In genomic region chr10:11879387-11880168, GRCh38 we compare ENCODE assay signal across 30 cellular contexts. TPM values are rescaled to one million over a fixed set of nuclear protein-coding genes. Genes with fewer than 3 reads are reported as not detected.
DNase-seq lines count a peak whose midpoint lies in the region; TF ChIP-seq lines count a peak whose summit lies in the region.
"Had no signal": no experiment of that assay in that cellular context is flagged by ENCODE, and none has a peak within 500 bp of the region (broad histone marks: within the 10 kb centered on the region; RNA-seq: fewer than 3 reads in every experiment).

No MANE protein-coding gene starts in this region.

- peak overlapping the region; percentile 21 for H2BK5ac ChIP-seq in trophoblast cell (ENCODE audit: low read depth, low read length, poor library complexity)

- no peak overlapping the region for H2AFZ ChIP-seq in trophoblast cell (ENCODE audit: insufficient read depth, low read length, poor library complexity)

- H3K18ac ChIP-seq in trophoblast cell (ENCODE audit: low read length) = peak overlapping the region; percentile 39

- H3K4me3 ChIP-seq in A673 (ENCODE audit: low read depth, low read length, poor library complexity, severe bottlenecking) = no peak overlapping the region
- no peak overlapping the region for H3K4me3 ChIP-seq in esophagus squamous epithelium
- H3K4me3 ChIP-seq in trophoblast cell (ENCODE audit: low read depth, low read length) = no peak overlapping the region
- H3K4me3 ChIP-seq in SJCRH30 = no peak overlapping the region
- H3K4me3 ChIP-seq: GM12878, skin epidermis, testis, vagina had no signal

- H3K27me3 ChIP-seq in A673 (replicated peaks; ENCODE audit: insufficient read depth, low read depth, low read length, poor library complexity) (no peaks in the 10 kb centered on the region), esophagus squamous epithelium (no peaks in the 10 kb centered on the region), trophoblast cell (ENCODE audit: insufficient read depth, low read length) (no peaks in the 10 kb centered on the region), SJCRH30 (no peaks in the 10 kb centered on the region)
- H3K27me3 ChIP-seq: testis, vagina had no signal

- intact Hi-C loops in A673 (cut with micrococcal nuclease; ENCODE audit: unreplicated experiment) = loop anchor here (10.0 kb wide), 1 partner anchor 85 kb away; no protein-coding TSS in a partner anchor
- intact Hi-C loops in esophagus squamous epithelium (cut with DNase I) = no loop called here

- no peak overlapping the region for H4K8ac ChIP-seq in trophoblast cell (ENCODE audit: low read depth, low read length)

- peak overlapping the region; percentile 80 for H2AK5ac ChIP-seq in trophoblast cell (ENCODE audit: low read length)

- TF ChIP-seq CTCF in A673 (conservative IDR thresholded peaks at IDR 0.05; ENCODE audit: low read depth, low read length) (no peak), RWPE1 (conservative IDR thresholded peaks at IDR 0.05; ENCODE audit: low read depth) (no peak), esophagus squamous epithelium (IDR thresholded peaks at IDR 0.05) (no peak)

- H3K4me2 ChIP-seq in trophoblast cell (ENCODE audit: low read length) = no peak overlapping the region

- no TSS peak for BruUV-seq in A673 (replicated peaks; lab: Mats Ljungman, UMichigan)

- H4K12ac ChIP-seq in trophoblast cell (ENCODE audit: low read depth, low read length) = no peak overlapping the region

- H3K14ac ChIP-seq in trophoblast cell (ENCODE audit: low read length) = peak overlapping the region; percentile 65

- no peak overlapping the region for H3K9ac ChIP-seq in trophoblast cell (ENCODE audit: low read length)

- H4K91ac ChIP-seq in trophoblast cell (ENCODE audit: low read depth, low read length) = peak overlapping the region; percentile 91

- peak overlapping the region; percentile 78 for H2BK12ac ChIP-seq in trophoblast cell (ENCODE audit: low read length)

- H3K4me1 ChIP-seq in A673 (ENCODE audit: insufficient read depth, low read length, poor library complexity, severe bottlenecking) (peaks cover 29% of the 10 kb centered on the region), esophagus squamous epithelium (peaks cover 22 to 72% (median 29%) of the 10 kb centered on the region in 3 donors), trophoblast cell (ENCODE audit: control insufficient read depth in 1 of 2, insufficient read depth in 2 of 2, low read length in 2 of 2) (peaks cover 38 to 52% of the 10 kb centered on the region in 2 experiments), SJCRH30 (peaks cover 18% of the 10 kb centered on the region)

- 68 to 81% methylated on average over 6 of the region's 16 CpGs for WGBS in esophagus squamous epithelium, 2 donors
- WGBS in trophoblast cell (ENCODE audit: extremely low coverage, insufficient coverage, insufficient read length) = no CpG with 5 or more reads among the region's 16 CpGs

- TF ChIP-seq POLR2A in esophagus squamous epithelium (IDR thresholded peaks at IDR 0.05) = no peak

- peaks cover 32% of the 10 kb centered on the region for H3K36me3 ChIP-seq in A673 (ENCODE audit: insufficient read depth, low read length, poor library complexity, severe bottlenecking)
- no peaks in the 10 kb centered on the region for H3K36me3 ChIP-seq in esophagus squamous epithelium
- no peaks in the 10 kb centered on the region for H3K36me3 ChIP-seq in trophoblast cell (ENCODE audit: control insufficient read depth in 1 of 2, insufficient read depth in 2 of 2, low read length in 2 of 2)
- H3K36me3 ChIP-seq in SJCRH30 = no peaks in the 10 kb centered on the region
- H3K36me3 ChIP-seq: vagina had no signal

- CTCF ChIA-PET in A673 (lab: Charles Lee) (interaction anchor here (1.0 kb wide), 1 partner anchor 107 kb away, joined by 3 read pairs; no protein-coding TSS in a partner anchor), RWPE1 (lab: Yijun Ruan, JAX) (no interaction called here)

- peaks cover 4% of the 10 kb centered on the region for H3K79me2 ChIP-seq in trophoblast cell (ENCODE audit: control insufficient read depth, insufficient read depth, low read length, poor library complexity)

- POLR2A ChIA-PET in A673 (lab: Charles Lee; ENCODE audit: low non-redundant PET) = no interaction called here
- POLR2A ChIA-PET in RWPE1 (lab: Yijun Ruan, JAX; ENCODE audit: low non-redundant PET) = no interaction called here

- H3K79me1 ChIP-seq in trophoblast cell (ENCODE audit: low read length) = peaks cover 47% of the 10 kb centered on the region

- H3K27ac ChIP-seq in A673 (ENCODE audit: low read depth, low read length, poor library complexity, severe bottlenecking) (peak overlapping the region; percentile 60), RWPE1 (peak overlapping the region; percentile 95), esophagus squamous epithelium (peak overlapping the region in 3 of 4 donors; percentile 70 to 78 (median 70)), trophoblast cell (ENCODE audit: low read depth, low read length) (no peak overlapping the region), SJCRH30 (no peak overlapping the region)
- H3K27ac ChIP-seq: testis, vagina had no signal

- H3K4ac ChIP-seq in trophoblast cell (ENCODE audit: low read depth, low read length) = peak overlapping the region; percentile 50

- H2BK120ac ChIP-seq in trophoblast cell (ENCODE audit: insufficient read depth, low read length, poor library complexity) = peak overlapping the region; percentile 72

- H3K9me3 ChIP-seq in A673 (ENCODE audit: low read depth, low read length, poor library complexity, severe bottlenecking) = no peaks in the 10 kb centered on the region
- no peaks in the 10 kb centered on the region for H3K9me3 ChIP-seq in esophagus squamous epithelium
- no peaks in the 10 kb centered on the region for H3K9me3 ChIP-seq in trophoblast cell (ENCODE audit: insufficient read depth, low read depth, low read length)
- H3K9me3 ChIP-seq in SJCRH30 (replicated peaks) = no peaks in the 10 kb centered on the region
- H3K9me3 ChIP-seq: testis, vagina had no signal

- DNase-seq in A673 (ENCODE audit: low spot score) (no peak), RWPE1 (ENCODE audit: low spot score) (no peak), esophagus squamous epithelium (lab: John Stamatoyannopoulos, UW) (no peak), trophoblast cell (no peak), NCI-H146 (lab: John Stamatoyannopoulos, UW) (no peak), SJCRH30 (no peak), NCI-H2171 (lab: John Stamatoyannopoulos, UW) (no peak), glomerular visceral epithelial cell (ENCODE audit: extremely low spot score) (no peak)
- DNase-seq: activated CD4-positive, alpha-beta memory T cell treated with anti-CD3 and anti-CD28 coated beads, Interleukin-2, amount 10 ng/mL, durations not matched to agents 7 days and 5 days; activated CD4-positive, alpha-beta T cell treated with anti-CD3 and anti-CD28 coated beads for 1 hour; activated CD8-positive, alpha-beta memory T cell treated with anti-CD3 and anti-CD28 coated beads, Interleukin-2, amount 50 U/mL, for 48 hours; activated naive CD4-positive, alpha-beta T cell treated with anti-CD3 and anti-CD28 coated beads, Interleukin-2, amount 10 ng/mL, durations not matched to agents 7 days and 5 days; amniotic stem cell; CD4-positive, alpha-beta T cell; glutamatergic neuron; islet precursor cell; naive thymus-derived CD4-positive, alpha-beta T cell; NCI-H1417 treated with DMSO at 0.1 percent for 48 hours; NCI-H2081 treated with DMSO at 0.1 percent for 48 hours; NCI-H226; NCI-H526 treated with DMSO at 0.1 percent for 48 hours; NK-92 treated with Interleukin-12 subunit alpha and Interleukin-12 subunit beta, amount 100 ng/mL, for 24 hours; occipital lobe; SHP77; stimulated activated naive CD4-positive, alpha-beta T cell treated with Interleukin-2 at 50 U/mL for 16 hours; T-helper 2 cell; testis had no signal

- H3K23ac ChIP-seq in trophoblast cell (ENCODE audit: low read length) = no peak overlapping the region

RNA-seq across cellular contexts. Expression of gene PROSER2, which starts 56.4 kb away (rescaled TPM):
- total RNA-seq in A673 (2021) (37.1 and 40.4 TPM in 2 replicates), esophagus squamous epithelium (10 to 100 TPM in 2 of 4 donors, 1 to 10 TPM in 2; 6.4 to 15.5 (median 11.1) TPM)
- polyA plus RNA-seq in trophoblast cell (2013) = 16.0 and 17.5 TPM in 2 replicates
- 10.7 and 14.6 TPM in 2 replicates for total RNA-seq in SJCRH30 (2014; rRNA removed; shearing (Covaris generic))

Comparison
In these comparisons a context has a peak if more than half of its experiments do, and no peak if none do; other contexts are left out.
1. H3K27ac ChIP-seq: peak in A673 (single experiment), RWPE1 (single experiment) and esophagus squamous epithelium (3 of 4); none in trophoblast cell (single experiment) and SJCRH30 (single experiment).